Comparison of ENCODE assay signal across 9 cellular contexts in genomic region chr19:17829855-17830566, GRCh38. TPM values are rescaled to one million over a fixed set of nuclear protein-coding genes. Genes with fewer than 3 reads are reported as not detected.
DNase-seq lines count a peak whose midpoint lies in the region; ATAC-seq lines count a peak whose summit lies in the region.
"Had no signal": no experiment of that assay in that cellular context is flagged by ENCODE, and none has a peak within 500 bp of the region (broad histone marks: within the 10 kb centered on the region; RNA-seq: fewer than 3 reads in every experiment).

No MANE protein-coding gene starts in this region.

- H2BK12ac ChIP-seq in neuronal stem cell (ENCODE audit: low read length) = peak overlapping the region; percentile 73

- H3K9ac ChIP-seq in neuronal stem cell (ENCODE audit: low read depth, low read length, poor library complexity) = peak overlapping the region; percentile 87

- H4K8ac ChIP-seq in neuronal stem cell (ENCODE audit: low read depth, low read length) = no peak overlapping the region

- peak overlapping the region; percentile 86 for H2AFZ ChIP-seq in neuronal stem cell (ENCODE audit: low read length)

- no peak overlapping the region for H4K91ac ChIP-seq in neuronal stem cell (ENCODE audit: low read depth, low read length, poor library complexity)

- no peak overlapping the region for H2BK120ac ChIP-seq in neuronal stem cell (ENCODE audit: low read depth, low read length)

- peak overlapping the region; percentile 97 for H2BK15ac ChIP-seq in neuronal stem cell (ENCODE audit: low read length)

- no CpG with 5 or more reads among the region's 29 CpGs for WGBS in neuronal stem cell (ENCODE audit: extremely low coverage in 2 of 2, insufficient read length in 2 of 2, insufficient replicate concordance in 1 of 2), 2 donors

- H3K4ac ChIP-seq in neuronal stem cell (ENCODE audit: low read length) = no peak overlapping the region

- H3K9me3 ChIP-seq in neuronal stem cell (replicated peaks in 1 of 2; ENCODE audit: control insufficient read depth in 2 of 2, insufficient read depth in 1 of 2, low read depth in 1 of 2, low read length in 2 of 2) = no peaks in the 10 kb centered on the region
- H3K9me3 ChIP-seq: psoas muscle had no signal

- peak overlapping the region; percentile 96 for H3K27ac ChIP-seq in neuronal stem cell (replicated peaks; ENCODE audit: low read length)
- H3K27ac ChIP-seq: psoas muscle had no signal

- no peaks in the 10 kb centered on the region for H3K36me3 ChIP-seq in neuronal stem cell (replicated peaks in 1 of 2; ENCODE audit: control insufficient read depth in 2 of 2, insufficient read depth in 2 of 2, low read length in 2 of 2)

- no peaks in the 10 kb centered on the region for H3K79me1 ChIP-seq in neuronal stem cell (ENCODE audit: low read depth, low read length)

- H3K4me3 ChIP-seq in neuronal stem cell (ENCODE audit: low read length in 2 of 2) = peak overlapping the region; percentile 15 to 80
- H3K4me3 ChIP-seq: psoas muscle had no signal

- H3K4me2 ChIP-seq in neuronal stem cell (ENCODE audit: insufficient read depth, low read length, poor library complexity, severe bottlenecking) = peak overlapping the region; percentile 89

- DNase-seq in DMS53 treated with DMSO at 0.1 percent for 48 hours (lab: John Stamatoyannopoulos, UW; ENCODE audit: unreplicated experiment) (peak; percentile 64), NCI-H2171 treated with DMSO at 0.1 percent for 48 hours (lab: John Stamatoyannopoulos, UW) (peak; percentile 86), dermis blood vessel endothelial cell (peak; percentile 51), neuronal stem cell (ENCODE audit: low spot score) (peak; percentile 72)
- DNase-seq in activated CD4-positive, alpha-beta T cell treated with anti-CD3 and anti-CD28 coated beads for 4 hours = no peak
- DNase-seq in stimulated activated CD4-positive, alpha-beta T cell treated with anti-CD3 and anti-CD28 coated beads, Interleukin-2, amount 100 ng/mL, for 48 hours = no peak
- no peak for DNase-seq in stimulated activated naive CD4-positive, alpha-beta T cell (lab: John Stamatoyannopoulos, UW)

- H3K18ac ChIP-seq in neuronal stem cell (ENCODE audit: low read length) = peak overlapping the region; percentile 96

- H3K23ac ChIP-seq in neuronal stem cell (ENCODE audit: low read depth, low read length, poor library complexity) = peak overlapping the region; percentile 17

- no peak overlapping the region for H2AK5ac ChIP-seq in neuronal stem cell (ENCODE audit: low read depth, low read length)

- peak overlapping the region; percentile 93 for H2BK5ac ChIP-seq in neuronal stem cell (ENCODE audit: low read length)

- H3K4me1 ChIP-seq in neuronal stem cell (ENCODE audit: control insufficient read depth in 2 of 2, insufficient read depth in 1 of 2, low read depth in 1 of 2, low read length in 2 of 2) = peaks cover 5 to 13% of the 10 kb centered on the region in 2 donors
- H3K4me1 ChIP-seq: psoas muscle had no signal

- ATAC-seq in HG03159 (IDR thresholded peaks at IDR 0.05; ENCODE audit: unreplicated experiment) = no peak

- H3K14ac ChIP-seq in neuronal stem cell (ENCODE audit: low read length) = no peak overlapping the region

- H3K27me3 ChIP-seq in neuronal stem cell (ENCODE audit: control insufficient read depth in 3 of 3, insufficient read depth in 3 of 3, low read depth in 1 of 3, low read length in 3 of 3) = no peaks in the 10 kb centered on the region

RNA-seq across cellular contexts. Expression of gene INSL3, which starts 8.7 kb away (rescaled TPM):
- not detected in 2 replicates for total RNA-seq in dermis blood vessel endothelial cell
- 2.2 TPM for polyA plus RNA-seq in neuronal stem cell (2013, experiment 1 of 2)
- polyA plus RNA-seq in neuronal stem cell (2013, experiment 2 of 2) = 1.8 TPM
- total RNA-seq: psoas muscle had no signal
- polyA plus RNA-seq: psoas muscle had no signal

RNA-seq across cellular contexts. Expression of gene JAK3, which starts 17.8 kb away (rescaled TPM):
- total RNA-seq in dermis blood vessel endothelial cell = 3.2 and 4.1 TPM in 2 replicates
- polyA plus RNA-seq in neuronal stem cell (2013, experiment 1 of 2) = 3.2 TPM
- polyA plus RNA-seq in neuronal stem cell (2013, experiment 2 of 2) = 3.3 TPM

RNA-seq across cellular contexts. Expression of gene RPL18A, which starts 29.7 kb away (rescaled TPM):
- 793 and 1,347 TPM in 2 replicates for total RNA-seq in dermis blood vessel endothelial cell
- 3,857 TPM for polyA plus RNA-seq in neuronal stem cell (2013, experiment 1 of 2)
- polyA plus RNA-seq in neuronal stem cell (2013, experiment 2 of 2) = 3,701 TPM

RNA-seq across cellular contexts. Expression of gene B3GNT3, which starts 35.1 kb away (rescaled TPM):
- total RNA-seq in dermis blood vessel endothelial cell = 0.42 TPM in 1 of 2 replicates, not detected in the other
- polyA plus RNA-seq in neuronal stem cell (2013, experiment 1 of 2) = 0.03 TPM
- polyA plus RNA-seq in neuronal stem cell (2013, experiment 2 of 2) = not detected

RNA-seq across cellular contexts. Expression of gene SLC5A5, which starts 41.7 kb away (rescaled TPM):
- total RNA-seq in dermis blood vessel endothelial cell = not detected in 2 replicates
- polyA plus RNA-seq in neuronal stem cell (2013, experiment 1 of 2) = 0.08 TPM
- polyA plus RNA-seq in neuronal stem cell (2013, experiment 2 of 2) = 0.19 TPM
- total RNA-seq: psoas muscle had no signal
- polyA plus RNA-seq: psoas muscle had no signal

Comparison
In these comparisons a context has a peak if more than half of its experiments do, and no peak if none do; other contexts are left out.
1. DNase-seq: peak in DMS53 treated with DMSO at 0.1 percent for 48 hours (single experiment), NCI-H2171 treated with DMSO at 0.1 percent for 48 hours (single experiment), dermis blood vessel endothelial cell (single experiment) and neuronal stem cell (single experiment); none in activated CD4-positive, alpha-beta T cell treated with anti-CD3 and anti-CD28 coated beads for 4 hours (0 of 2), stimulated activated CD4-positive, alpha-beta T cell treated with anti-CD3 and anti-CD28 coated beads, Interleukin-2, amount 100 ng/mL, for 48 hours (0 of 2) and stimulated activated naive CD4-positive, alpha-beta T cell (0 of 6).